30 cellular contexts compared by ENCODE assay signal in genomic region chr7:41206267-41206666, GRCh38.
DNase-seq lines count a peak whose midpoint lies in the region; ATAC-seq and TF ChIP-seq lines count a peak whose summit lies in the region.
"Had no signal": no experiment of that assay in that cellular context is flagged by ENCODE, and none has a peak within 500 bp of the region (broad histone marks: within the 10 kb centered on the region; RNA-seq: fewer than 3 reads in every experiment).

No MANE protein-coding gene starts in this region.

- peaks cover 16% of the 10 kb centered on the region for H3K4me1 Mint-ChIP-seq in Caco-2 (ENCODE audit: low read depth, unreplicated experiment)
- no peaks in the 10 kb centered on the region for H3K4me1 Mint-ChIP-seq in T-helper 17 cell
- H3K4me1 Mint-ChIP-seq: activated CD4-positive, alpha-beta memory T cell treated with anti-CD3 and anti-CD28 coated beads, Interleukin-2, amount 10 ng/mL, durations not matched to agents 7 days and 5 days; brain had no signal

- POLR2A ChIA-PET in Caco-2 (lab: Charles Lee), result no interaction called here

- TF ChIP-seq POLR2A in thyroid gland (IDR thresholded peaks at IDR 0.05), result no peak

- H3K27ac Mint-ChIP-seq in Caco-2 (ENCODE audit: unreplicated experiment) (peak overlapping the region; percentile 84), T-helper 17 cell (no peak overlapping the region)
- H3K27ac Mint-ChIP-seq: activated CD4-positive, alpha-beta memory T cell treated with anti-CD3 and anti-CD28 coated beads, Interleukin-2, amount 10 ng/mL, durations not matched to agents 7 days and 5 days; B cell; brain had no signal

- no TSS peak for BruUV-seq in Caco-2 (replicated peaks; lab: Mats Ljungman, UMichigan)

- peak overlapping the region; percentile 45; the same call in 1 of the 2 replicates for H3K9ac ChIP-seq in KMS-11

- no peak for TF ChIP-seq CTCF in Caco-2 (IDR thresholded peaks at IDR 0.05; ENCODE audit: insufficient read depth in 1 of 2, low read depth in 1 of 2, low read length in 1 of 2, severe bottlenecking in 1 of 2, unreplicated experiment in 1 of 2)
- TF ChIP-seq CTCF in KMS-11 (conservative IDR thresholded peaks at IDR 0.05; ENCODE audit: low read depth, low read length), result no peak
- no peak for TF ChIP-seq CTCF in thyroid gland (IDR thresholded peaks at IDR 0.05)

- H3K4me3 Mint-ChIP-seq in Caco-2 (ENCODE audit: unreplicated experiment), result peak overlapping the region; percentile 68
- no peak overlapping the region for H3K4me3 Mint-ChIP-seq in T-helper 17 cell
- H3K4me3 Mint-ChIP-seq: activated CD4-positive, alpha-beta memory T cell treated with anti-CD3 and anti-CD28 coated beads, Interleukin-2, amount 10 ng/mL, durations not matched to agents 7 days and 5 days; B cell; brain had no signal

- H3K4me2 ChIP-seq in KMS-11, result peak overlapping the region; percentile 94

- H3K36me3 Mint-ChIP-seq in Caco-2 (ENCODE audit: insufficient read depth, unreplicated experiment), result peaks cover 5% of the 10 kb centered on the region
- H3K36me3 Mint-ChIP-seq in T-helper 17 cell (ENCODE audit: low read depth), result no peaks in the 10 kb centered on the region
- H3K36me3 Mint-ChIP-seq: brain had no signal

- intact Hi-C loops in Caco-2 (cut with micrococcal nuclease; ENCODE audit: unreplicated experiment), result loop anchor here (1.0 kb wide), 4 partner anchors 18 to 36 kb away; no protein-coding TSS in a partner anchor
- intact Hi-C loops in thyroid gland (cut with DNase I), result no loop called here

- no peaks in the 10 kb centered on the region for H3K27me3 Mint-ChIP-seq in Caco-2 (ENCODE audit: insufficient read depth, unreplicated experiment)
- H3K27me3 Mint-ChIP-seq in T-helper 17 cell, result no peaks in the 10 kb centered on the region
- H3K27me3 Mint-ChIP-seq: activated CD4-positive, alpha-beta memory T cell treated with anti-CD3 and anti-CD28 coated beads, Interleukin-2, amount 10 ng/mL, durations not matched to agents 7 days and 5 days; B cell had no signal

- DNase-seq in Caco-2 (peak in 1 of 2 experiments; percentile 47), thyroid gland (no peak), T-helper 17 cell (no peak), GM19240 (ENCODE audit: insufficient read length, low spot score) (no peak)
- DNase-seq: activated CD4-positive, alpha-beta memory T cell treated with anti-CD3 and anti-CD28 coated beads, Interleukin-2, amount 10 ng/mL, durations not matched to agents 7 days and 5 days; activated CD4-positive, CD25-positive, alpha-beta regulatory T cell; activated effector memory CD4-positive, alpha-beta T cell treated with Interleukin-2 at 50 U/mL for 16 hours; DMS79 treated with DMSO at 0.1 percent for 48 hours; effector CD8-positive, alpha-beta T cell; erythroblast; foreskin keratinocyte; HCEC 1CT; hippocampal formation; lower lobe of right lung; NCI-H1436; NCI-H2107; NCI-H510A; posterior cingulate gyrus; RPMI8226; sigmoid colon; stimulated activated CD8-positive, alpha-beta memory T cell treated with anti-CD3 and anti-CD28 coated beads, Interleukin-4, amount 100 ng/mL, for 48 hours; T1000; trophoblast cell had no signal

- no peak overlapping the region for H3K4me3 ChIP-seq in Caco-2 (ENCODE audit: low read depth, low read length)
- H3K4me3 ChIP-seq in KMS-11 (IDR thresholded peaks at IDR 0.05; ENCODE audit: insufficient read depth, low read depth, low read length), result no peak overlapping the region
- H3K4me3 ChIP-seq in thyroid gland (replicated peaks in 1 of 3), result no peak overlapping the region
- H3K4me3 ChIP-seq: lower lobe of right lung, sigmoid colon had no signal

- H3K4me1 ChIP-seq in Caco-2 (peaks cover 20% of the 10 kb centered on the region), KMS-11 (ENCODE audit: low read depth, poor library complexity, severe bottlenecking) (peaks cover 59% of the 10 kb centered on the region), thyroid gland (no peaks in the 10 kb centered on the region)
- H3K4me1 ChIP-seq: lower lobe of right lung, sigmoid colon had no signal

- CTCF ChIA-PET in Caco-2 (lab: Charles Lee), result no interaction called here

- H3K9me3 ChIP-seq in Caco-2 (peaks cover 9% of the 10 kb centered on the region; the same call in 1 of the 2 replicates), thyroid gland (no peaks in the 10 kb centered on the region), T-helper 17 cell (ENCODE audit: control insufficient read depth, low read length, poor library complexity, severe bottlenecking) (no peaks in the 10 kb centered on the region)
- H3K9me3 ChIP-seq: lower lobe of right lung, sigmoid colon had no signal

- peak overlapping the region; percentile 50 for H2AFZ ChIP-seq in KMS-11 (ENCODE audit: low read depth)

- H3K27me3 ChIP-seq in Caco-2 (replicated peaks; ENCODE audit: control insufficient read depth, insufficient read depth, low read length) (no peaks in the 10 kb centered on the region), KMS-11 (ENCODE audit: insufficient read depth, low read depth) (no peaks in the 10 kb centered on the region), thyroid gland (no peaks in the 10 kb centered on the region)
- H3K27me3 ChIP-seq: foreskin keratinocyte, sigmoid colon had no signal

- H4K20me1 ChIP-seq in KMS-11 (ENCODE audit: insufficient read depth), result no peaks in the 10 kb centered on the region; the same call in 1 of the 2 replicates

- no peaks in the 10 kb centered on the region for H3K36me3 ChIP-seq in Caco-2 (ENCODE audit: control insufficient read depth, insufficient read depth, low read length)
- H3K36me3 ChIP-seq in KMS-11 (ENCODE audit: insufficient read depth), result no peaks in the 10 kb centered on the region
- no peaks in the 10 kb centered on the region for H3K36me3 ChIP-seq in thyroid gland
- H3K36me3 ChIP-seq: lower lobe of right lung, sigmoid colon had no signal

- peaks cover 16% of the 10 kb centered on the region for H3K9me3 Mint-ChIP-seq in Caco-2 (ENCODE audit: unreplicated experiment)
- H3K9me3 Mint-ChIP-seq: brain had no signal

- H3K79me2 ChIP-seq in KMS-11 (ENCODE audit: insufficient read depth, low read depth), result no peaks in the 10 kb centered on the region

- WGBS in thyroid gland, 2 donors, result 57 to 71% methylated on average over 2 of the region's 2 CpGs

- ATAC-seq in GM19035 (IDR thresholded peaks at IDR 0.05; ENCODE audit: unreplicated experiment), result peak; percentile 31
- ATAC-seq in GM21529 (IDR thresholded peaks at IDR 0.05; ENCODE audit: unreplicated experiment), result peak; percentile 40
- ATAC-seq in esophagus mucosa, result no peak
- no peak for ATAC-seq in T-helper 17 cell
- ATAC-seq: foreskin keratinocyte, lower lobe of right lung had no signal

- H3K27ac ChIP-seq in KMS-11 (peak overlapping the region; percentile 91), thyroid gland (no peak overlapping the region)
- H3K27ac ChIP-seq: foreskin keratinocyte, HL-60, lower lobe of right lung, sigmoid colon had no signal

Comparison
In these comparisons a context has a peak if more than half of its experiments do, and no peak if none do; other contexts are left out.
1. ATAC-seq: peak in GM19035 (single experiment) and GM21529 (single experiment); none in esophagus mucosa (single experiment) and T-helper 17 cell (single experiment).